ENCODE assay signal across 28 cellular contexts in the genomic region with DNA sequence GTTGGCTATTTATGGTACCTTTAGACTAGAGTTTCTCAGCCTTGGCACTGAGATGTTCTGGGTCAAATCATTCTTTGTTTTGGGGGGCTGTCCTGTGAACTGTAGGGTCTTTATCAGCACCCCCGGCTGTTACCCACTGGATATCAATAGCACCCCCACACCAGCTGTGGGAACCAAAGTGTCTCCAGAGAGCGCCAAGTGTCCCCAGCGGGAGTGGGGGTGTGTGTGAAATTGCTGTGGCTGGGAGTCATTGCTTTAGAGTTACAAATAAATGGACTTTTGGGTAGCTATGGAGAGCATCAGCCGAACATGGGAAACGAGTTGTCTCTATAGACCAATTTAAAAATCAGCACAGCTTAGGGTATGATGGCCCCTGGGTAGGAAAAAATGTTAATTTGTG.
"Had no signal": no experiment of that assay in that cellular context is flagged by ENCODE, and none has a peak within 500 bp of the region (broad histone marks: within the 10 kb centered on the region; RNA-seq: fewer than 3 reads in every experiment).

No MANE protein-coding gene starts in this region.

- H3K27ac Mint-ChIP-seq: stimulated activated effector memory CD8-positive, alpha-beta T cell treated with anti-CD3 and anti-CD28 coated beads, Interleukin-12 subunit alpha, Interleukin-12 subunit beta, amount 100 ng/mL, for 72 hours; stimulated activated memory B cell treated with anti-CD40 and anti-IgM and Interleukin-4, amounts not matched to agents 10 μg/mL and 1 μg/mL and 100 μg/mL, for 72 hours; stimulated activated naive B cell treated with anti-CD40 and anti-IgM and Interleukin-4, amounts not matched to agents 10 μg/mL and 1 μg/mL and 100 μg/mL, for 72 hours; stimulated activated naive CD8-positive, alpha-beta T cell treated with anti-CD3 and anti-CD28 coated beads, Interleukin-15, Interleukin-2, amounts not matched to agents 100 ng/mL and 50 ng/mL, for 24 hours; type B pancreatic cell had no signal

- H3K27me3 Mint-ChIP-seq: stimulated activated memory B cell treated with anti-CD40 and anti-IgM and Interleukin-4, amounts not matched to agents 10 μg/mL and 1 μg/mL and 100 μg/mL, for 72 hours; stimulated activated naive B cell treated with anti-CD40 and anti-IgM and Interleukin-4, amounts not matched to agents 10 μg/mL and 1 μg/mL and 100 μg/mL, for 72 hours; stimulated activated naive CD8-positive, alpha-beta T cell treated with anti-CD3 and anti-CD28 coated beads, Interleukin-15, amount 100 ng/mL, for 72 hours; stimulated activated naive CD8-positive, alpha-beta T cell treated with anti-CD3 and anti-CD28 coated beads, Interleukin-15, Interleukin-2, amounts not matched to agents 100 ng/mL and 50 ng/mL, for 24 hours; type B pancreatic cell had no signal

- DNase-seq: stimulated activated CD4-positive, alpha-beta T cell treated with anti-CD3 and anti-CD28 coated beads, Interleukin-2, amount 100 ng/mL, for 48 hours; stimulated activated CD4-positive, alpha-beta T cell treated with anti-CD3 and anti-CD28 coated beads, Interleukin-4, amount 100 ng/mL, for 1 hour; stimulated activated CD4-positive, alpha-beta T cell treated with anti-CD3 and anti-CD28 coated beads, Interleukin-4, amount 100 ng/mL, for 24 hours; stimulated activated CD4-positive, alpha-beta T cell treated with anti-CD3 and anti-CD28 coated beads, Interleukin-4, amount 100 ng/mL, for 4 hours; stimulated activated CD8-positive, alpha-beta memory T cell treated with anti-CD3 and anti-CD28 coated beads, Interleukin-4, amount 100 ng/mL, for 48 hours; stimulated activated naive B cell treated with anti-CD40 and anti-IgM and Interleukin-4, amounts not matched to agents 10 μg/mL and 1 μg/mL and 100 μg/mL, for 72 hours; stimulated activated naive CD4-positive, alpha-beta T cell; stimulated activated naive CD4-positive, alpha-beta T cell treated with Interleukin-2 at 50 U/mL for 16 hours; stimulated activated naive CD8-positive, alpha-beta T cell treated with anti-CD3 and anti-CD28 coated beads, Interleukin-15, amount 100 ng/mL, for 72 hours; stimulated activated naive CD8-positive, alpha-beta T cell treated with anti-CD3 and anti-CD28 coated beads, Interleukin-15, Interleukin-2, amounts not matched to agents 100 U/mL and 50 U/mL, for 24 hours; stomach; substantia nigra; testis; thyroid gland; tibial artery; transverse colon; trophoblast cell; upper lobe of left lung; upper lobe of right lung; uterus had no signal

- H3K4me1 ChIP-seq: stomach, suprapubic skin, testis, thyroid gland, tibial artery, tibial nerve, transverse colon, upper lobe of left lung, upper lobe of right lung, uterus, vagina had no signal

- H3K4me1 Mint-ChIP-seq: stimulated activated effector memory CD8-positive, alpha-beta T cell treated with anti-CD3 and anti-CD28 coated beads, Interleukin-12 subunit alpha, Interleukin-12 subunit beta, amount 100 ng/mL, for 72 hours; stimulated activated memory B cell treated with anti-CD40 and anti-IgM and Interleukin-4, amounts not matched to agents 10 μg/mL and 1 μg/mL and 100 μg/mL, for 72 hours; stimulated activated naive B cell treated with anti-CD40 and anti-IgM and Interleukin-4, amounts not matched to agents 10 μg/mL and 1 μg/mL and 100 μg/mL, for 72 hours; stimulated activated naive CD8-positive, alpha-beta T cell treated with anti-CD3 and anti-CD28 coated beads, Interleukin-15, amount 100 ng/mL, for 72 hours had no signal

- H3K9me3 ChIP-seq: stomach, suprapubic skin, testis, thoracic aorta, thyroid gland, tibial artery, tibial nerve, transverse colon, upper lobe of left lung, upper lobe of right lung, uterus, vagina had no signal

- H3K36me3 Mint-ChIP-seq: stimulated activated effector memory CD8-positive, alpha-beta T cell treated with anti-CD3 and anti-CD28 coated beads, Interleukin-12 subunit alpha, Interleukin-12 subunit beta, amount 100 ng/mL, for 72 hours; type B pancreatic cell had no signal

- H3K27ac ChIP-seq: stomach, suprapubic skin, testis, thoracic aorta, thyroid gland, tibial artery, tibial nerve, transverse colon, upper lobe of left lung, upper lobe of right lung, uterus, vagina had no signal

- H3K4me3 Mint-ChIP-seq: stimulated activated effector memory CD8-positive, alpha-beta T cell treated with anti-CD3 and anti-CD28 coated beads, Interleukin-12 subunit alpha, Interleukin-12 subunit beta, amount 100 ng/mL, for 72 hours; stimulated activated memory B cell treated with anti-CD40 and anti-IgM and Interleukin-4, amounts not matched to agents 10 μg/mL and 1 μg/mL and 100 μg/mL, for 72 hours; stimulated activated naive B cell treated with anti-CD40 and anti-IgM and Interleukin-4, amounts not matched to agents 10 μg/mL and 1 μg/mL and 100 μg/mL, for 72 hours; stimulated activated naive CD8-positive, alpha-beta T cell treated with anti-CD3 and anti-CD28 coated beads, Interleukin-15, amount 100 ng/mL, for 72 hours; stimulated activated naive CD8-positive, alpha-beta T cell treated with anti-CD3 and anti-CD28 coated beads, Interleukin-15, Interleukin-2, amounts not matched to agents 100 ng/mL and 50 ng/mL, for 24 hours; type B pancreatic cell had no signal

- H3K9me3 Mint-ChIP-seq: stimulated activated effector memory CD8-positive, alpha-beta T cell treated with anti-CD3 and anti-CD28 coated beads, Interleukin-12 subunit alpha, Interleukin-12 subunit beta, amount 100 ng/mL, for 72 hours; stimulated activated memory B cell treated with anti-CD40 and anti-IgM and Interleukin-4, amounts not matched to agents 10 μg/mL and 1 μg/mL and 100 μg/mL, for 72 hours; stimulated activated naive B cell treated with anti-CD40 and anti-IgM and Interleukin-4, amounts not matched to agents 10 μg/mL and 1 μg/mL and 100 μg/mL, for 72 hours; stimulated activated naive CD8-positive, alpha-beta T cell treated with anti-CD3 and anti-CD28 coated beads, Interleukin-15, amount 100 ng/mL, for 72 hours; stimulated activated naive CD8-positive, alpha-beta T cell treated with anti-CD3 and anti-CD28 coated beads, Interleukin-15, Interleukin-2, amounts not matched to agents 100 ng/mL and 50 ng/mL, for 24 hours; type B pancreatic cell had no signal

- H3K27me3 ChIP-seq: stomach, suprapubic skin, testis, thyroid gland, tibial artery, tibial nerve, transverse colon, upper lobe of left lung, upper lobe of right lung, uterus, vagina had no signal
